ENCODE assay signal across 17 cellular contexts in genomic region chr1:204751480-204751879, GRCh38.
"Had no signal": no experiment of that assay in that cellular context is flagged by ENCODE, and none has a peak within 500 bp of the region (broad histone marks: within the 10 kb centered on the region; RNA-seq: fewer than 3 reads in every experiment).

No MANE protein-coding gene starts in this region.

- H3K9me3 ChIP-seq: tibial artery had no signal

- H3K4me3 ChIP-seq: cardiac muscle cell, skin epidermis, tibial artery had no signal

- DNase-seq: activated CD4-positive, alpha-beta T cell treated with anti-CD3 and anti-CD28 coated beads, Interleukin-2, amount 50 U/mL, for 4 hours; activated naive CD4-positive, alpha-beta T cell; activated naive CD8-positive, alpha-beta T cell treated with anti-CD3 and anti-CD28 coated beads for 36 hours; activated T-cell treated with anti-CD3 and anti-CD28 coated beads for 4 hours; amniotic stem cell; dorsolateral prefrontal cortex; foreskin fibroblast; hippocampal formation; kidney; midbrain; stimulated activated naive CD8-positive, alpha-beta T cell treated with anti-CD3 and anti-CD28 coated beads, Interleukin-15, Interleukin-2, amounts not matched to agents 100 U/mL and 50 U/mL, for 24 hours; tibial artery; WERI-Rb-1 had no signal

- H3K27me3 ChIP-seq: cardiac muscle cell, dorsolateral prefrontal cortex had no signal

- ATAC-seq: left lobe of liver; stimulated activated naive CD8-positive, alpha-beta T cell treated with anti-CD3 and anti-CD28 coated beads, Interleukin-15, Interleukin-2, amounts not matched to agents 100 U/mL and 50 U/mL, for 24 hours had no signal

- H3K36me3 ChIP-seq: cardiac muscle cell, tibial artery, WERI-Rb-1 had no signal

- H3K27ac ChIP-seq: cardiac muscle cell, dorsolateral prefrontal cortex, epithelial cell of prostate, skin epidermis, tibial artery, WERI-Rb-1 had no signal
